In genomic region chr2:106839849-106840595, GRCh38 we compare ENCODE assay signal across 11 cellular contexts.
DNase-seq lines count a peak whose midpoint lies in the region; ATAC-seq, FAIRE-seq and TF ChIP-seq lines count a peak whose summit lies in the region.
"Had no signal": no experiment of that assay in that cellular context is flagged by ENCODE, and none has a peak within 500 bp of the region (broad histone marks: within the 10 kb centered on the region; RNA-seq: fewer than 3 reads in every experiment).

No MANE protein-coding gene starts in this region.

- no peak for DNase-seq in D721Med (ENCODE audit: insufficient read length, low spot score)
- DNase-seq in LNCaP clone FGC (ENCODE audit: low read depth) = peak; percentile 63
- DNase-seq in adipocyte (ENCODE audit: low read depth) = peak; percentile 23
- peak; percentile 14 for DNase-seq in midbrain (lab: John Stamatoyannopoulos, UW)
- DNase-seq in cerebellar nuclear complex (lab: John Stamatoyannopoulos, UW) = no peak
- no peak for DNase-seq in 8988T
- DNase-seq in activated gamma-delta T cell (lab: John Stamatoyannopoulos, UW) = no peak
- DNase-seq: activated effector memory CD4-positive, alpha-beta T cell treated with anti-CD3 and anti-CD28 coated beads, Interleukin-2, amount 50 U/mL, for 16 hours; stimulated activated CD4-positive, alpha-beta T cell treated with anti-CD3 and anti-CD28 coated beads, Interleukin-1b, Interleukin-23, amount 100 ng/mL, for 48 hours; trophoblast cell had no signal

- no peak for ATAC-seq in GM21528 (IDR thresholded peaks at IDR 0.05; ENCODE audit: low FRiP score, unreplicated experiment)

- no peaks in the 10 kb centered on the region for H3K4me1 ChIP-seq in adipocyte (ENCODE audit: control insufficient read depth, insufficient read depth, low read length)

- FAIRE-seq in D721Med (lab: Jason Lieb, UNC) = no peak

- no peaks in the 10 kb centered on the region for H3K36me3 ChIP-seq in adipocyte (ENCODE audit: control insufficient read depth, insufficient read depth, low read length, severe bottlenecking)

- H3K4me3 ChIP-seq in LNCaP clone FGC (ENCODE audit: low read depth, low read length) = no peak overlapping the region; the same call in 1 of the 2 replicates
- no peak overlapping the region for H3K4me3 ChIP-seq in adipocyte (ENCODE audit: low read length)

- peaks cover 11% of the 10 kb centered on the region for H3K27me3 ChIP-seq in adipocyte (replicated peaks; ENCODE audit: control insufficient read depth, insufficient read depth, low read length)

- no peak overlapping the region for H3K9ac ChIP-seq in adipocyte (ENCODE audit: low read length)

- H3K9me3 ChIP-seq in adipocyte (ENCODE audit: control insufficient read depth, low read length) = no peaks in the 10 kb centered on the region

- TF ChIP-seq CTCF in D721Med (IDR thresholded peaks at IDR 0.05; ENCODE audit: insufficient read depth, missing control alignments) = peak; percentile 35
- peak; percentile 49 for TF ChIP-seq CTCF in LNCaP clone FGC (IDR thresholded peaks at IDR 0.05; ENCODE audit: control insufficient read depth, extremely low read depth, insufficient read depth)

Comparison
In these comparisons a context has a peak if more than half of its experiments do, and no peak if none do; other contexts are left out.
1. DNase-seq: peak in LNCaP clone FGC (single experiment), adipocyte (single experiment) and midbrain (single experiment); none in D721Med (single experiment), cerebellar nuclear complex (0 of 2), 8988T (single experiment) and activated gamma-delta T cell (single experiment).